Comparison of ENCODE assay signal across 26 cellular contexts in genomic region chr6:64691069-64691468, GRCh38.
DNase-seq lines count a peak whose midpoint lies in the region; ATAC-seq, FAIRE-seq and TF ChIP-seq lines count a peak whose summit lies in the region.
"Had no signal": no experiment of that assay in that cellular context is flagged by ENCODE, and none has a peak within 500 bp of the region (broad histone marks: within the 10 kb centered on the region; RNA-seq: fewer than 3 reads in every experiment).

No MANE protein-coding gene starts in this region.

- no peaks in the 10 kb centered on the region for H3K9me2 ChIP-seq in PC-3 (replicated peaks; ENCODE audit: low read length)

- peaks cover 7% of the 10 kb centered on the region for H3K4me1 ChIP-seq in PC-3 (ENCODE audit: insufficient read depth, low read length)
- H3K4me1 ChIP-seq: BE2C had no signal

- H3K79me2 ChIP-seq in PC-3 (ENCODE audit: low read length): no peaks in the 10 kb centered on the region

- no peak for TF ChIP-seq CTCF in PC-3 (conservative IDR thresholded peaks at IDR 0.05; ENCODE audit: low read depth, low read length)
- no peak for TF ChIP-seq CTCF in RWPE1 (conservative IDR thresholded peaks at IDR 0.05; ENCODE audit: low read depth)
- no peak for TF ChIP-seq CTCF in GM10266 (IDR thresholded peaks at IDR 0.05; ENCODE audit: control insufficient read depth, insufficient read depth, low read depth, missing control alignments)
- no peak for TF ChIP-seq CTCF in GM13976 (IDR thresholded peaks at IDR 0.05; ENCODE audit: borderline replicate concordance, control extremely low read depth, extremely low read depth, insufficient read depth, missing control alignments)

- no peaks in the 10 kb centered on the region for H3K36me3 ChIP-seq in PC-3 (ENCODE audit: low read depth, low read length)
- H3K36me3 ChIP-seq: BE2C had no signal

- no peaks in the 10 kb centered on the region for H3K9me3 ChIP-seq in PC-3 (ENCODE audit: low read length)
- H3K9me3 ChIP-seq: BE2C had no signal

- DNase-seq in ACHN (peak; percentile 27), PC-3 (peak; percentile 62), kidney glomerular epithelial cell (lab: John Stamatoyannopoulos, UW) (peak; percentile 35), NCI-H526 treated with DMSO at 0.1 percent for 48 hours (lab: John Stamatoyannopoulos, UW) (no peak), RWPE1 (ENCODE audit: low spot score) (no peak), GM10266 (ENCODE audit: extremely low spot score) (no peak), GM13976 (ENCODE audit: low spot score) (no peak)
- DNase-seq: 8988T; BE2C; C1 segment of cervical spinal cord; CD4-positive, CD25-positive, alpha-beta regulatory T cell; CD8-positive, alpha-beta memory T cell; COR-L47; DMS 273 treated with DMSO at 0.1 percent for 48 hours; DMS53; DND-41; EL; H7; HFFc6; IMR-90 had no signal

- H2AFZ ChIP-seq in PC-3 (ENCODE audit: low read length): no peak overlapping the region
- H2AFZ ChIP-seq: GM23338 had no signal

- POLR2A ChIA-PET in PC-3 (lab: Charles Lee; ENCODE audit: unreplicated experiment) (no interaction called here), RWPE1 (lab: Yijun Ruan, JAX; ENCODE audit: low non-redundant PET) (no interaction called here)

- in situ Hi-C loops in ACHN (cut with HindIII; ENCODE audit: low pct_ligation_motif_present, low pct_unique_long_range_greater_than_20kb, low sequenced_read_pairs): no loop called here
- in situ Hi-C loops in GM13976 (cut with MboI; ENCODE audit: low sequenced_read_pairs, unreplicated experiment): no loop called here

- no peaks in the 10 kb centered on the region for H4K20me1 ChIP-seq in PC-3 (ENCODE audit: low read length)

- no TSS peak for BruUV-seq in PC-3 (replicated peaks; lab: Mats Ljungman, UMichigan)

- 0 out of 2 replicates have a peak overlapping the region, but pooled peaks have one; percentile 13 for H3K4me2 ChIP-seq in PC-3 (ENCODE audit: low read length)
- H3K4me2 ChIP-seq: GM23338 had no signal

- intact Hi-C loops in PC-3 (cut with micrococcal nuclease): no loop called here

- H3K9ac ChIP-seq in PC-3 (ENCODE audit: low read length): no peak overlapping the region

- ATAC-seq in PC-3: peak; percentile 86
- ATAC-seq: GM23338, HCT116, K562 had no signal

- CTCF ChIA-PET in PC-3 (lab: Charles Lee): no interaction called here
- CTCF ChIA-PET in RWPE1 (lab: Yijun Ruan, JAX): no interaction called here

- no peaks in the 10 kb centered on the region for H3F3A ChIP-seq in PC-3 (ENCODE audit: low read length, unreplicated experiment)

- H3K27me3 ChIP-seq in PC-3 (ENCODE audit: low read length): no peaks in the 10 kb centered on the region
- H3K27me3 ChIP-seq: BE2C had no signal

- H3K27ac ChIP-seq in PC-3 (ENCODE audit: low read length): peak overlapping the region; percentile 77
- no peak overlapping the region for H3K27ac ChIP-seq in RWPE1
- H3K27ac ChIP-seq: HL-60 had no signal

- FAIRE-seq in colon (lab: Jason Lieb, UNC): peak; percentile 43
- FAIRE-seq: HTR-8/SVneo, K562 had no signal

- H3K4me3 ChIP-seq in PC-3 (ENCODE audit: low read length): no peak overlapping the region
- H3K4me3 ChIP-seq: GM23338, K562 had no signal

Comparison
In these comparisons a context has a peak if more than half of its experiments do, and no peak if none do; other contexts are left out.
1. DNase-seq: peak in ACHN (single experiment), PC-3 (single experiment) and kidney glomerular epithelial cell (single experiment); none in NCI-H526 treated with DMSO at 0.1 percent for 48 hours (single experiment), RWPE1 (single experiment), GM10266 (single experiment) and GM13976 (single experiment).